ENCODE assay signal across 17 cellular contexts in the genomic region with DNA sequence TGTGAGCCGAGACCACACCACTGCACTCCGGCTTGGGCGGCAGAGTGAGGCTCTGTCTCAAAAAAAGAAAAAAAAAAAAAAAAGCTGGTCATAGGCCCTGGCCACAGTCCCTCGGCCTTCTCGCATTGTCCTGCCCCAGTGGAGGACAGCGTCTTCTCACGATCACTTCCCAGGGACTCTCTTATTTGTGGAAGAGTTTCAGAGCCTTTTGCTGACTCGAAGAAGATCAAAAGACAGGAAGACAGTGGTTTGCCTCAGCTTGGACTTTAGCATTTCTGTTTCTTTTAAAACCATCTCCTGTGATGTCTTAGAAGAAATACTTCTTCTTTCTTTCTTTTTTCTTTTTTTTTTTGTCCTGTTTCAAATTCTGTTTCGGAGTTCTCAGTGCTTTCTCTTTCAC.
DNase-seq lines count a peak whose midpoint lies in the region; ATAC-seq and TF ChIP-seq lines count a peak whose summit lies in the region.
"Had no signal": no experiment of that assay in that cellular context is flagged by ENCODE, and none has a peak within 500 bp of the region (broad histone marks: within the 10 kb centered on the region; RNA-seq: fewer than 3 reads in every experiment).

No MANE protein-coding gene starts in this region.

- H3K4me3 ChIP-seq in smooth muscle cell: no peak overlapping the region

- intact Hi-C loops in left cardiac atrium (cut with DNase I): no loop called here

- no peak overlapping the region for H3K4me3 Mint-ChIP-seq in activated naive CD4-positive, alpha-beta T cell treated with anti-CD3 and anti-CD28 coated beads, Interleukin-2, amount 10 ng/mL, durations not matched to agents 7 days and 5 days
- peak overlapping the region; percentile 6 for H3K4me3 Mint-ChIP-seq in T-helper 1 cell treated with Interleukin-12 subunit alpha and Interleukin-12 subunit beta and Interleukin-4 antibody, amounts not matched to agents 30 μg/mL and 1 μg/mL, for 36 hours
- H3K4me3 Mint-ChIP-seq: activated B cell treated with CpG ODN at 0.5 μM for 24 hours, HFFc6 had no signal

- no peaks in the 10 kb centered on the region for H3K4me1 Mint-ChIP-seq in activated naive CD4-positive, alpha-beta T cell treated with anti-CD3 and anti-CD28 coated beads, Interleukin-2, amount 10 ng/mL, durations not matched to agents 7 days and 5 days
- H3K4me1 Mint-ChIP-seq in T-helper 1 cell treated with Interleukin-12 subunit alpha and Interleukin-12 subunit beta and Interleukin-4 antibody, amounts not matched to agents 30 μg/mL and 1 μg/mL, for 36 hours (ENCODE audit: low read depth): peaks cover 42% of the 10 kb centered on the region

- H3K36me3 ChIP-seq in smooth muscle cell (ENCODE audit: low read depth): no peaks in the 10 kb centered on the region

- peak overlapping the region; percentile 65 for H3K4me2 ChIP-seq in smooth muscle cell

- H3K27me3 Mint-ChIP-seq in activated naive CD4-positive, alpha-beta T cell treated with anti-CD3 and anti-CD28 coated beads, Interleukin-2, amount 10 ng/mL, durations not matched to agents 7 days and 5 days: no peaks in the 10 kb centered on the region
- H3K27me3 Mint-ChIP-seq in T-helper 1 cell treated with Interleukin-12 subunit alpha and Interleukin-12 subunit beta and Interleukin-4 antibody, amounts not matched to agents 30 μg/mL and 1 μg/mL, for 36 hours (ENCODE audit: low read depth): no peaks in the 10 kb centered on the region
- H3K27me3 Mint-ChIP-seq: activated B cell treated with CpG ODN at 0.5 μM for 24 hours, brain had no signal

- H3K27me3 ChIP-seq in smooth muscle cell (ENCODE audit: low read depth): no peaks in the 10 kb centered on the region

- H2AFZ ChIP-seq in smooth muscle cell (ENCODE audit: low read depth): no peak overlapping the region

- H3F3A ChIP-seq in smooth muscle cell (ENCODE audit: low read depth): peaks cover 11% of the 10 kb centered on the region

- no peaks in the 10 kb centered on the region for H3K79me2 ChIP-seq in smooth muscle cell (ENCODE audit: low read depth)

- peak in 1 of 2 donors; percentile 38 for ATAC-seq in left cardiac atrium
- ATAC-seq in activated CD4-positive, CD25-positive, alpha-beta regulatory T cell treated with anti-CD3 and anti-CD28 coated beads, Interleukin-2, amount 50 U/mL, for 24 hours: no peak

- 40% methylated on average over 9 of the region's 9 CpGs for WGBS in smooth muscle cell (ENCODE audit: low lambda C conversion rate)

- CTCF ChIA-PET in activated naive CD4-positive, alpha-beta T cell treated with anti-CD3 and anti-CD28 coated beads, Interleukin-2, amount 10 ng/mL, durations not matched to agents 7 days and 5 days (lab: Charles Lee): no interaction called here

- H4K20me1 ChIP-seq in smooth muscle cell (ENCODE audit: low read depth): peaks cover 25% of the 10 kb centered on the region

- peak; percentile 27 for DNase-seq in activated naive CD4-positive, alpha-beta T cell treated with anti-CD3 and anti-CD28 coated beads, Interleukin-2, amount 10 ng/mL, durations not matched to agents 7 days and 5 days
- no peak for DNase-seq in activated naive CD4-positive, alpha-beta T cell (lab: John Stamatoyannopoulos, UW)
- DNase-seq in left cardiac atrium: peak; percentile 28
- DNase-seq in smooth muscle cell (lab: John Stamatoyannopoulos, UW; ENCODE audit: unreplicated experiment): no peak
- no peak for DNase-seq in NCI-H2081 (lab: John Stamatoyannopoulos, UW)
- no peak for DNase-seq in DMS79 treated with DMSO at 0.1 percent for 48 hours (lab: John Stamatoyannopoulos, UW)
- DNase-seq: activated B cell treated with CpG ODN at 0.5 μM for 24 hours; DMS153; effector CD8-positive, alpha-beta T cell; HFFc6; KG1; occipital lobe; OCI-M1 had no signal

- H3K9me3 ChIP-seq in smooth muscle cell (replicated peaks; ENCODE audit: low read depth): no peaks in the 10 kb centered on the region

- H3K9ac ChIP-seq in smooth muscle cell (ENCODE audit: low read depth): no peak overlapping the region

- TF ChIP-seq CTCF in smooth muscle cell (IDR thresholded peaks at IDR 0.05; ENCODE audit: borderline replicate concordance, insufficient read depth, poor library complexity, severe bottlenecking): no peak

- H3K27ac Mint-ChIP-seq in activated naive CD4-positive, alpha-beta T cell treated with anti-CD3 and anti-CD28 coated beads, Interleukin-2, amount 10 ng/mL, durations not matched to agents 7 days and 5 days: peak overlapping the region; percentile 78
- peak overlapping the region; percentile 82 for H3K27ac Mint-ChIP-seq in T-helper 1 cell treated with Interleukin-12 subunit alpha and Interleukin-12 subunit beta and Interleukin-4 antibody, amounts not matched to agents 30 μg/mL and 1 μg/mL, for 36 hours
- H3K27ac Mint-ChIP-seq: activated B cell treated with CpG ODN at 0.5 μM for 24 hours, HFFc6 had no signal

- peak overlapping the region; percentile 80 for H3K27ac ChIP-seq in smooth muscle cell (ENCODE audit: low read depth)
- H3K27ac ChIP-seq: HL-60 had no signal

- H3K9me3 Mint-ChIP-seq in activated naive CD4-positive, alpha-beta T cell treated with anti-CD3 and anti-CD28 coated beads, Interleukin-2, amount 10 ng/mL, durations not matched to agents 7 days and 5 days: no peaks in the 10 kb centered on the region
- no peaks in the 10 kb centered on the region for H3K9me3 Mint-ChIP-seq in T-helper 1 cell treated with Interleukin-12 subunit alpha and Interleukin-12 subunit beta and Interleukin-4 antibody, amounts not matched to agents 30 μg/mL and 1 μg/mL, for 36 hours
- H3K9me3 Mint-ChIP-seq: activated B cell treated with CpG ODN at 0.5 μM for 24 hours, brain, HFFc6 had no signal

- no peaks in the 10 kb centered on the region for H3K36me3 Mint-ChIP-seq in activated naive CD4-positive, alpha-beta T cell treated with anti-CD3 and anti-CD28 coated beads, Interleukin-2, amount 10 ng/mL, durations not matched to agents 7 days and 5 days
- H3K36me3 Mint-ChIP-seq in T-helper 1 cell treated with Interleukin-12 subunit alpha and Interleukin-12 subunit beta and Interleukin-4 antibody, amounts not matched to agents 30 μg/mL and 1 μg/mL, for 36 hours (ENCODE audit: low read depth): peaks cover 9% of the 10 kb centered on the region
- H3K36me3 Mint-ChIP-seq: brain had no signal

- peaks cover 37% of the 10 kb centered on the region for H3K4me1 ChIP-seq in smooth muscle cell (ENCODE audit: low read depth)

Comparison
In these comparisons a context has a peak if more than half of its experiments do, and no peak if none do; other contexts are left out.
1. DNase-seq: peak in activated naive CD4-positive, alpha-beta T cell treated with anti-CD3 and anti-CD28 coated beads, Interleukin-2, amount 10 ng/mL, durations not matched to agents 7 days and 5 days (single experiment) and left cardiac atrium (single experiment); none in activated naive CD4-positive, alpha-beta T cell (0 of 4), smooth muscle cell (single experiment), NCI-H2081 (0 of 2) and DMS79 treated with DMSO at 0.1 percent for 48 hours (single experiment).